21 cellular contexts compared by ENCODE assay signal in the genomic region with DNA sequence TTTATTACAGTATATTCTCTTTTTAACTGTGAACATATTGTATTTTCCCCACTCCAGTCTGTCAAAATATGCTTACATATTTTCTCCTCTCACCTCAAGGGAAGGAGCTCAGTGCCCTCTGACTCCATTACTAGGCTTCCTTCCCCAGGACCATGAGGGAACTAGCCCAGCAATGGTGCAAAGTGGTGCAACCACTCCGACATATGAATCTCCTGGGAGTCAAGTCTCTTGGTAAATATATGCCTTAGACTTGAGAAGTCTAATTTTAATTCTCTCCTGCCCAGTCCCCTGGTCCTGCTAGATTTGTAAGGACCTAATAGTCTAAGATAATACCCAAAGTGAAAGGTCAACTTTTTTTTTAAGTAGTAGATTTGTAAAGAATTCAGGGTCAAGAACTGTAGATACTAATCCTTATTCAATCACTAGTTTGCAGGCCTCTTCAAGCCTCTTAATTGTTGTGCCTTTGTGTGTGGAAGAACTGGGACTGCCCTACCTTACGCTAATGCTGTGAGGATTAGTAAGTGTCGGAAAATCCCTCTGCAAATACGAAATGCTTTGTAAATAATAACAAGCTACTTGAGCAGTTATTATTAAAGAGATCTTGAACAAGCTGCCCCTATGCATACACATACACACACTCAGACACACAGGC.
A peak's percentile ranks its signal among the peaks of the same experiment; 100 is the strongest.
DNase-seq lines count a peak whose midpoint lies in the region; FAIRE-seq and TF ChIP-seq lines count a peak whose summit lies in the region.
"Had no signal": no experiment of that assay in that cellular context is flagged by ENCODE, and none has a peak within 500 bp of the region (broad histone marks: within the 10 kb centered on the region; RNA-seq: fewer than 3 reads in every experiment).

No MANE protein-coding gene starts in this region.

- no peak overlapping the region for H3K4me3 ChIP-seq in bronchial epithelial cell (ENCODE audit: low read depth, low read length)
- H3K4me3 ChIP-seq: PC-9 had no signal

- H3K36me3 ChIP-seq in bronchial epithelial cell (ENCODE audit: control insufficient read depth, insufficient read depth, low read length), result no peaks in the 10 kb centered on the region

- H4K20me1 ChIP-seq in H9 (ENCODE audit: control insufficient read depth, insufficient read depth, insufficient read length), result no peaks in the 10 kb centered on the region

- no peak overlapping the region for H2BK15ac ChIP-seq in H9 (ENCODE audit: low read depth, low read length)

- H3K23me2 ChIP-seq in H9 (ENCODE audit: insufficient read length, low read depth, low read length, poor library complexity, severe bottlenecking), result no peaks in the 10 kb centered on the region

- H3K79me2 ChIP-seq in H9 (ENCODE audit: insufficient read depth, low read length), result no peaks in the 10 kb centered on the region

- H4K5ac ChIP-seq in H9 (ENCODE audit: insufficient read length, low read depth, low read length), result no peak overlapping the region

- TF ChIP-seq CTCF in H9 (conservative IDR thresholded peaks at IDR 0.05) (no peak), bronchial epithelial cell (IDR thresholded peaks at IDR 0.05; ENCODE audit: insufficient read depth, low read length, severe bottlenecking) (no peak), progenitor cell of endocrine pancreas (IDR thresholded peaks at IDR 0.05; ENCODE audit: unreplicated experiment) (no peak)

- no peak overlapping the region for H3K18ac ChIP-seq in H9 (ENCODE audit: insufficient read length, low read depth, low read length)

- H3K56ac ChIP-seq in H9 (ENCODE audit: insufficient read length, low read depth, low read length), result no peak overlapping the region

- H3K4me1 ChIP-seq in H9 (ENCODE audit: insufficient read depth, low read length), result no peaks in the 10 kb centered on the region

- H3K4me1 Mint-ChIP-seq in H9, result peaks cover 14 to 15% of the 10 kb centered on the region in 2 experiments
- H3K4me1 Mint-ChIP-seq in progenitor cell of endocrine pancreas (ENCODE audit: low read depth), result peaks cover 13% of the 10 kb centered on the region
- H3K4me1 Mint-ChIP-seq in T-helper 2 cell treated with Interferon-gamma antibody and Interleukin-4, amounts not matched to agents 5 μg/mL and 100 μg/mL, for 36 hours (ENCODE audit: low read depth), result no peaks in the 10 kb centered on the region

- no CpG with 5 or more reads among the region's 4 CpGs for WGBS in H9 (ENCODE audit: extremely low coverage, insufficient read length, low lambda C conversion rate)

- no peaks in the 10 kb centered on the region; a peak in 1 of 7 replicates for H3K36me3 Mint-ChIP-seq in H9 (ENCODE audit: insufficient read depth in 1 of 3, low read depth in 3 of 3)
- no peaks in the 10 kb centered on the region for H3K36me3 Mint-ChIP-seq in progenitor cell of endocrine pancreas (ENCODE audit: insufficient read depth)
- H3K36me3 Mint-ChIP-seq in T-helper 2 cell treated with Interferon-gamma antibody and Interleukin-4, amounts not matched to agents 5 μg/mL and 100 μg/mL, for 36 hours (ENCODE audit: low read depth), result no peaks in the 10 kb centered on the region

- no peaks in the 10 kb centered on the region for H3K9me3 Mint-ChIP-seq in H9
- H3K9me3 Mint-ChIP-seq in progenitor cell of endocrine pancreas (ENCODE audit: low read depth), result no peaks in the 10 kb centered on the region
- no peaks in the 10 kb centered on the region for H3K9me3 Mint-ChIP-seq in T-helper 2 cell treated with Interferon-gamma antibody and Interleukin-4, amounts not matched to agents 5 μg/mL and 100 μg/mL, for 36 hours
- H3K9me3 Mint-ChIP-seq: HFFc6 had no signal

- no peak overlapping the region for H3K4ac ChIP-seq in H9 (ENCODE audit: low read depth, low read length)

- no peak overlapping the region for H4K8ac ChIP-seq in H9 (replicated peaks; ENCODE audit: insufficient read length, low read depth, low read length)

- no peak overlapping the region for H3K4me3 Mint-ChIP-seq in H9
- H3K4me3 Mint-ChIP-seq in progenitor cell of endocrine pancreas (ENCODE audit: low read depth), result no peak overlapping the region
- H3K4me3 Mint-ChIP-seq in T-helper 2 cell treated with Interferon-gamma antibody and Interleukin-4, amounts not matched to agents 5 μg/mL and 100 μg/mL, for 36 hours, result no peak overlapping the region
- H3K4me3 Mint-ChIP-seq: HFFc6 had no signal

- no peak overlapping the region for H2BK5ac ChIP-seq in H9 (ENCODE audit: insufficient read length, low read length)

- H2BK20ac ChIP-seq in H9 (ENCODE audit: low read depth, low read length, poor library complexity, severe bottlenecking), result no peak overlapping the region

- H3K23ac ChIP-seq in H9 (ENCODE audit: insufficient read length, low read depth, low read length), result no peak overlapping the region

- H3K4me2 ChIP-seq in H9 (ENCODE audit: insufficient read depth, insufficient read length, low read length), result no peak overlapping the region
- H3K4me2 ChIP-seq: PC-9 had no signal

- H3K27me3 ChIP-seq in H9 (ENCODE audit: insufficient read depth, low read length) (no peaks in the 10 kb centered on the region; the same call in 1 of the 2 replicates), bronchial epithelial cell (ENCODE audit: control insufficient read depth, insufficient read depth, low read length) (no peaks in the 10 kb centered on the region)

- no peaks in the 10 kb centered on the region; the same call in 1 of the 2 replicates for H3K27me3 Mint-ChIP-seq in H9 (ENCODE audit: low read depth)
- H3K27me3 Mint-ChIP-seq in progenitor cell of endocrine pancreas, result peaks cover 7% of the 10 kb centered on the region
- peaks cover 17% of the 10 kb centered on the region for H3K27me3 Mint-ChIP-seq in T-helper 2 cell treated with Interferon-gamma antibody and Interleukin-4, amounts not matched to agents 5 μg/mL and 100 μg/mL, for 36 hours (ENCODE audit: low read depth)

- no peak overlapping the region for H4K91ac ChIP-seq in H9 (ENCODE audit: insufficient read length, low read depth, low read length)

- H2AK5ac ChIP-seq in H9 (ENCODE audit: insufficient read length, low read length), result no peak overlapping the region

- H3K14ac ChIP-seq in H9 (ENCODE audit: insufficient read depth, low read length), result no peak overlapping the region

- no peak overlapping the region for H3K27ac ChIP-seq in H9 (ENCODE audit: insufficient read length, low read depth, low read length)
- H3K27ac ChIP-seq: PC-9, RWPE1 had no signal

- no peaks in the 10 kb centered on the region for H3K9me3 ChIP-seq in H9 (ENCODE audit: control insufficient read depth, low read depth, low read length)

- H3K9ac ChIP-seq in H9 (ENCODE audit: extremely low read depth, insufficient read length, low read length), result no peak overlapping the region

- peak; percentile 90 for DNase-seq in DMS53 (lab: John Stamatoyannopoulos, UW)
- DNase-seq in H9, result no peak
- peak; percentile 34 for DNase-seq in bronchial epithelial cell (ENCODE audit: low read depth)
- DNase-seq in progenitor cell of endocrine pancreas (ENCODE audit: low spot score, unreplicated experiment), result no peak
- no peak for DNase-seq in T-helper 2 cell treated with Interferon-gamma antibody and Interleukin-4, amounts not matched to agents 5 μg/mL and 100 μg/mL, for 36 hours (ENCODE audit: low spot score)
- DNase-seq in occipital lobe (lab: John Stamatoyannopoulos, UW), result no peak
- no peak for DNase-seq in NCI-H2081 (lab: John Stamatoyannopoulos, UW)
- DNase-seq: ACHN, C1 segment of cervical spinal cord, DMS 273 treated with DMSO at 0.1 percent for 48 hours, HFFc6, KG1, NCI-H1105 treated with DMSO at 0.1 percent for 48 hours, NCI-H187, NCI-H446, PC-9, T-helper 1 cell had no signal

- no peak overlapping the region for H2BK12ac ChIP-seq in H9 (ENCODE audit: insufficient read length, low read depth, low read length)

- H3T11ph ChIP-seq in H9 (ENCODE audit: low read length), result no peak overlapping the region

- H3K27ac Mint-ChIP-seq in H9, result peak overlapping the region in 2 of 3 experiments; percentile 57 to 58; a peak in 2 of 7 replicates
- H3K27ac Mint-ChIP-seq in progenitor cell of endocrine pancreas, result peak overlapping the region; percentile 53
- H3K27ac Mint-ChIP-seq in T-helper 2 cell treated with Interferon-gamma antibody and Interleukin-4, amounts not matched to agents 5 μg/mL and 100 μg/mL, for 36 hours, result no peak overlapping the region
- H3K27ac Mint-ChIP-seq: HFFc6 had no signal

- no peak for FAIRE-seq in bronchial epithelial cell (lab: Jason Lieb, UNC)
- FAIRE-seq: GM12891, GM18507, H54 had no signal

- H2AFZ ChIP-seq in H9 (ENCODE audit: low read length), result no peak overlapping the region
- H2AFZ ChIP-seq: PC-9 had no signal

- H3K79me1 ChIP-seq in H9 (ENCODE audit: insufficient read depth, low read depth, low read length, poor library complexity, severe bottlenecking), result no peaks in the 10 kb centered on the region

- no peak overlapping the region for H2BK120ac ChIP-seq in H9 (ENCODE audit: low read depth, low read length, poor library complexity, severe bottlenecking)

Comparison
In these comparisons a context has a peak if more than half of its experiments do, and no peak if none do; other contexts are left out.
1. DNase-seq: peak in DMS53 (single experiment) and bronchial epithelial cell (single experiment); none in H9 (single experiment), progenitor cell of endocrine pancreas (single experiment), T-helper 2 cell treated with Interferon-gamma antibody and Interleukin-4, amounts not matched to agents 5 μg/mL and 100 μg/mL, for 36 hours (single experiment), occipital lobe (single experiment) and NCI-H2081 (0 of 2).